ENCODE assay signal across 8 cellular contexts in genomic region chr7:55557666-55558188, GRCh38. TPM values are rescaled to one million over a fixed set of nuclear protein-coding genes. Genes with fewer than 3 reads are reported as not detected.
A peak's percentile ranks its signal among the peaks of the same experiment; 100 is the strongest.
DNase-seq lines count a peak whose midpoint lies in the region; ATAC-seq and TF ChIP-seq lines count a peak whose summit lies in the region.

No MANE protein-coding gene starts in this region.

- no peak overlapping the region for H3K4me3 ChIP-seq in esophagus muscularis mucosa
- H3K4me3 ChIP-seq in foreskin fibroblast (ENCODE audit: low read depth in 1 of 2, low read length in 2 of 2) = no peak overlapping the region
- H3K4me3 ChIP-seq in left lung = no peak overlapping the region

- H3K36me3 Mint-ChIP-seq in immature natural killer cell = peaks cover 0 to 8% (median 7%) of the 10 kb centered on the region in 3 donors

- H3K27ac ChIP-seq in esophagus muscularis mucosa (replicated peaks in 1 of 4) (no peak overlapping the region), foreskin keratinocyte (no peak overlapping the region), left lung (no peak overlapping the region)

- ATAC-seq in GM18519 (IDR thresholded peaks at IDR 0.05; ENCODE audit: low FRiP score, unreplicated experiment) = peak; percentile 75
- ATAC-seq in GM21576 (IDR thresholded peaks at IDR 0.05; ENCODE audit: unreplicated experiment) = peak; percentile 76
- ATAC-seq in HG03575 (IDR thresholded peaks at IDR 0.05; ENCODE audit: extremely low read depth, insufficient number of reproducible peaks, low FRiP score, unreplicated experiment) = peak; percentile 83
- ATAC-seq in foreskin keratinocyte = no peak
- ATAC-seq in left lung = no peak

- no peak for TF ChIP-seq POLR2A in esophagus muscularis mucosa (IDR thresholded peaks at IDR 0.05; ENCODE audit: low read depth)

- H3K9me3 Mint-ChIP-seq in immature natural killer cell = no peaks in the 10 kb centered on the region

- H3K27ac Mint-ChIP-seq in immature natural killer cell = peak overlapping the region in 5 of 6 donors; percentile 30 to 67 (median 49)

- H3K4me1 Mint-ChIP-seq in immature natural killer cell = peaks cover 93 to 100% of the 10 kb centered on the region in 2 donors

- TF ChIP-seq CTCF in esophagus muscularis mucosa (IDR thresholded peaks at IDR 0.05) (no peak), foreskin fibroblast (IDR thresholded peaks at IDR 0.05; ENCODE audit: low read depth, low read length) (no peak), foreskin keratinocyte (conservative IDR thresholded peaks at IDR 0.05) (no peak), left lung (IDR thresholded peaks at IDR 0.05) (no peak)

- no peaks in the 10 kb centered on the region for H3K9me3 ChIP-seq in esophagus muscularis mucosa
- H3K9me3 ChIP-seq in left lung = no peaks in the 10 kb centered on the region

- H3K4me3 Mint-ChIP-seq in immature natural killer cell = peak overlapping the region in 3 of 5 donors; percentile 4 to 38 (median 22)

- peaks cover 0 to 2% (median 0%) of the 10 kb centered on the region in 3 donors for H3K27me3 Mint-ChIP-seq in immature natural killer cell (ENCODE audit: low read depth in 3 of 3)

- intact Hi-C loops in esophagus muscularis mucosa (cut with DNase I) (no loop called here), left lung (cut with DNase I) (no loop called here)

- H3K4me1 ChIP-seq in esophagus muscularis mucosa = peaks cover 18 to 39% (median 29%) of the 10 kb centered on the region in 4 donors
- H3K4me1 ChIP-seq in foreskin keratinocyte = peaks cover 6% of the 10 kb centered on the region
- H3K4me1 ChIP-seq in left lung = peaks cover 5 to 15% of the 10 kb centered on the region in 2 donors

- no peak for DNase-seq in immature natural killer cell
- no peak for DNase-seq in esophagus muscularis mucosa (ENCODE audit: extremely low spot score)
- no peak for DNase-seq in foreskin fibroblast
- DNase-seq in foreskin keratinocyte = no peak
- no peak for DNase-seq in left lung

- no peaks in the 10 kb centered on the region for H3K27me3 ChIP-seq in esophagus muscularis mucosa
- H3K27me3 ChIP-seq in foreskin keratinocyte = no peaks in the 10 kb centered on the region
- H3K27me3 ChIP-seq in left lung = no peaks in the 10 kb centered on the region

- WGBS in esophagus muscularis mucosa = 83% methylated on average over 7 of the region's 7 CpGs

- H3K36me3 ChIP-seq in esophagus muscularis mucosa (no peaks in the 10 kb centered on the region), left lung (peaks cover 0 to 10% of the 10 kb centered on the region in 2 donors)

- TF ChIP-seq EP300 in esophagus muscularis mucosa (IDR thresholded peaks at IDR 0.05) = no peak

RNA-seq across cellular contexts. Expression of gene VOPP1, which starts 14.6 kb away (rescaled TPM):
- polyA plus RNA-seq in immature natural killer cell (100 to 1,000 TPM in 1 of 3 donors, 10 to 100 TPM in 2; 54.0 to 119 (median 57.9) TPM), foreskin keratinocyte (53.3 and 64.8 TPM in 2 replicates)
- total RNA-seq in esophagus muscularis mucosa (10 to 100 TPM; 23.7 to 42.1 (median 37.5) TPM), foreskin keratinocyte (88.1 and 94.1 TPM in 2 replicates), left lung (10 to 100 TPM; 49.3 to 68.5 TPM)

Comparison
In these comparisons a context has a peak if more than half of its experiments do, and no peak if none do; other contexts are left out.
1. ATAC-seq: peak in GM18519 (single experiment), GM21576 (single experiment) and HG03575 (single experiment); none in foreskin keratinocyte (single experiment) and left lung (single experiment).